ENCODE assay signal across 17 cellular contexts in genomic region chr3:37932505-37932904, GRCh38.
"Had no signal": no experiment of that assay in that cellular context is flagged by ENCODE, and none has a peak within 500 bp of the region (broad histone marks: within the 10 kb centered on the region; RNA-seq: fewer than 3 reads in every experiment).

No MANE protein-coding gene starts in this region.

- H3K36me3 ChIP-seq: cardiac muscle cell, esophagus squamous epithelium, gastrocnemius medialis, spleen, thoracic aorta had no signal

- H3K27me3 Mint-ChIP-seq: activated CD4-positive, alpha-beta memory T cell treated with anti-CD3 and anti-CD28 coated beads for 36 hours; activated naive CD8-positive, alpha-beta T cell treated with anti-CD3 and anti-CD28 coated beads, Interleukin-2, amount 50 U/mL, for 24 hours had no signal

- H3K4me3 ChIP-seq: cardiac muscle cell, dorsolateral prefrontal cortex, esophagus squamous epithelium, gastrocnemius medialis, spleen, thoracic aorta had no signal

- H3K27me3 ChIP-seq: cardiac muscle cell, dorsolateral prefrontal cortex, esophagus squamous epithelium, gastrocnemius medialis, spleen had no signal

- ATAC-seq: activated naive CD8-positive, alpha-beta T cell treated with anti-CD3 and anti-CD28 coated beads, Interleukin-2, amount 50 U/mL, for 24 hours; gastrocnemius medialis had no signal

- H3K4me1 Mint-ChIP-seq: activated naive CD8-positive, alpha-beta T cell treated with anti-CD3 and anti-CD28 coated beads, Interleukin-2, amount 50 U/mL, for 24 hours had no signal

- H3K27ac ChIP-seq: cardiac muscle cell, esophagus squamous epithelium, gastrocnemius medialis, spleen had no signal

- H3K36me3 Mint-ChIP-seq: activated CD4-positive, alpha-beta memory T cell treated with anti-CD3 and anti-CD28 coated beads for 36 hours had no signal

- DNase-seq: activated CD4-positive, alpha-beta memory T cell treated with anti-CD3 and anti-CD28 coated beads for 36 hours; activated CD4-positive, alpha-beta T cell treated with anti-CD3 and anti-CD28 coated beads for 4 hours; activated CD4-positive, CD25-positive, alpha-beta regulatory T cell; activated gamma-delta T cell; activated naive CD4-positive, alpha-beta T cell treated with anti-CD3 and anti-CD28 coated beads, Interleukin-2, amount 50 U/mL, for 16 hours; activated naive CD8-positive, alpha-beta T cell treated with anti-CD3 and anti-CD28 coated beads, Interleukin-2, amount 50 U/mL, for 24 hours; dorsolateral prefrontal cortex; esophagus squamous epithelium; gastrocnemius medialis; hypothalamus; occipital lobe; spleen; stimulated activated CD4-positive, alpha-beta T cell treated with anti-CD3 and anti-CD28 coated beads, Interleukin-4, amount 100 ng/mL, for 24 hours; stimulated activated naive CD4-positive, alpha-beta T cell treated with Interleukin-2 at 50 U/mL for 16 hours; T-helper 1 cell had no signal

- H3K9me3 ChIP-seq: esophagus squamous epithelium, gastrocnemius medialis, thoracic aorta had no signal

- H3K4me3 Mint-ChIP-seq: activated CD4-positive, alpha-beta memory T cell treated with anti-CD3 and anti-CD28 coated beads for 36 hours; activated naive CD8-positive, alpha-beta T cell treated with anti-CD3 and anti-CD28 coated beads, Interleukin-2, amount 50 U/mL, for 24 hours had no signal

- H3K27ac Mint-ChIP-seq: activated CD4-positive, alpha-beta memory T cell treated with anti-CD3 and anti-CD28 coated beads for 36 hours; activated naive CD8-positive, alpha-beta T cell treated with anti-CD3 and anti-CD28 coated beads, Interleukin-2, amount 50 U/mL, for 24 hours had no signal

- H3K9me3 Mint-ChIP-seq: activated naive CD8-positive, alpha-beta T cell treated with anti-CD3 and anti-CD28 coated beads, Interleukin-2, amount 50 U/mL, for 24 hours had no signal
